24 cellular contexts compared by ENCODE assay signal in the genomic region with DNA sequence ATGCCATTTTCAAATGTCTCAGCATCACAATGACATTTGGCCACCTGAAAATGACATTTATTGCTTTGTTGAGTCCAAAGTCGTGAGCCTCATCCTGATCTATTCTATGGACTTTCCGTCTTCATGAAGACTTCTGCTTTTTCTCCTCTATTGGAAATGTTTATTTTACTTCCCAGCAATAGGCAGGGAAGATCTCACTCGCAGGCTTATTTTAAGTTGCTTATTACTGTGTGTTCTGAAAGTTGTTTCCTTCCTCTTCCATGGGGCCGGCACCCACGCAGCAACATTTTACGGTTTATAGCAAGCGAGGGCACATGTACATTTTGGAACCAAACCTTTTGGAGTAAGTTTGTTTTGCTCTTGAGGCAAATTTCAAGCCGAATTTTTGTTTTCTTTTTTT.
DNase-seq lines count a peak whose midpoint lies in the region; ATAC-seq and TF ChIP-seq lines count a peak whose summit lies in the region.
"Had no signal": no experiment of that assay in that cellular context is flagged by ENCODE, and none has a peak within 500 bp of the region (broad histone marks: within the 10 kb centered on the region; RNA-seq: fewer than 3 reads in every experiment).

No MANE protein-coding gene starts in this region.

- no peak overlapping the region for H3K27ac Mint-ChIP-seq in HFFc6
- H3K27ac Mint-ChIP-seq: activated CD4-positive, alpha-beta T cell treated with anti-CD3 and anti-CD28 coated beads for 36 hours; activated CD8-positive, alpha-beta memory T cell treated with anti-CD3 and anti-CD28 coated beads, Interleukin-2, amount 10 ng/mL, durations not matched to agents 7 days and 5 days; activated naive CD4-positive, alpha-beta T cell treated with anti-CD3 and anti-CD28 coated beads, Interleukin-2, amount 50 U/mL, for 72 hours; GM23338; progenitor cell of endocrine pancreas; stimulated activated naive CD8-positive, alpha-beta T cell treated with anti-CD3 and anti-CD28 coated beads, Interleukin-15, Interleukin-2, amounts not matched to agents 100 ng/mL and 50 ng/mL, for 24 hours; type B pancreatic cell had no signal

- no peak overlapping the region for H3K4me3 Mint-ChIP-seq in HFFc6
- H3K4me3 Mint-ChIP-seq: activated CD4-positive, alpha-beta T cell treated with anti-CD3 and anti-CD28 coated beads for 36 hours; activated CD8-positive, alpha-beta memory T cell treated with anti-CD3 and anti-CD28 coated beads, Interleukin-2, amount 10 ng/mL, durations not matched to agents 7 days and 5 days; GM23338; stimulated activated naive CD8-positive, alpha-beta T cell treated with anti-CD3 and anti-CD28 coated beads, Interleukin-15, Interleukin-2, amounts not matched to agents 100 ng/mL and 50 ng/mL, for 24 hours; type B pancreatic cell had no signal

- DNase-seq in Right ventricle myocardium inferior (ENCODE audit: missing footprints), result no peak
- no peak for DNase-seq in cardiac septum (ENCODE audit: low spot score)
- peak; percentile 43 for DNase-seq in globus pallidus (ENCODE audit: low spot score)
- DNase-seq in pons (ENCODE audit: low spot score), result peak; percentile 63
- no peak for DNase-seq in kidney glomerular epithelial cell (lab: John Stamatoyannopoulos, UW)
- DNase-seq in activated gamma-delta T cell (lab: John Stamatoyannopoulos, UW), result no peak
- DNase-seq in A172 (ENCODE audit: low spot score), result no peak
- no peak for DNase-seq in HFFc6
- DNase-seq: ACHN; activated CD4-positive, alpha-beta T cell treated with anti-CD3 and anti-CD28 coated beads for 36 hours; activated CD8-positive, alpha-beta memory T cell treated with anti-CD3 and anti-CD28 coated beads, Interleukin-2, amount 10 ng/mL, durations not matched to agents 7 days and 5 days; caudate nucleus; dermis blood vessel endothelial cell; NCI-H1417; NCI-H2107; NCI-H510A; spleen; stimulated activated CD4-positive, alpha-beta T cell treated with anti-CD3 and anti-CD28 coated beads, Interleukin-4, amount 100 ng/mL, for 24 hours; SW 1271 had no signal

- peaks cover 32% of the 10 kb centered on the region for H3K4me1 Mint-ChIP-seq in HFFc6 (ENCODE audit: low read depth)

- no peaks in the 10 kb centered on the region for H3K27me3 Mint-ChIP-seq in HFFc6 (ENCODE audit: insufficient read depth)
- H3K27me3 Mint-ChIP-seq: activated CD4-positive, alpha-beta T cell treated with anti-CD3 and anti-CD28 coated beads for 36 hours; activated CD8-positive, alpha-beta memory T cell treated with anti-CD3 and anti-CD28 coated beads, Interleukin-2, amount 10 ng/mL, durations not matched to agents 7 days and 5 days; stimulated activated naive CD8-positive, alpha-beta T cell treated with anti-CD3 and anti-CD28 coated beads, Interleukin-15, Interleukin-2, amounts not matched to agents 100 ng/mL and 50 ng/mL, for 24 hours; type B pancreatic cell had no signal

- peak; percentile 23 for ATAC-seq in Right ventricle myocardium inferior
- ATAC-seq: activated CD4-positive, alpha-beta T cell treated with anti-CD3 and anti-CD28 coated beads for 36 hours; activated CD8-positive, alpha-beta memory T cell treated with anti-CD3 and anti-CD28 coated beads, Interleukin-2, amount 10 ng/mL, durations not matched to agents 7 days and 5 days; activated naive CD4-positive, alpha-beta T cell treated with anti-CD3 and anti-CD28 coated beads, Interleukin-2, amount 50 U/mL, for 72 hours; GM23338 had no signal

- no peak for TF ChIP-seq CTCF in HFFc6 (IDR thresholded peaks at IDR 0.05)

- H3K36me3 Mint-ChIP-seq in HFFc6 (ENCODE audit: low read depth), result peaks cover 4% of the 10 kb centered on the region
- H3K36me3 Mint-ChIP-seq: activated CD8-positive, alpha-beta memory T cell treated with anti-CD3 and anti-CD28 coated beads, Interleukin-2, amount 10 ng/mL, durations not matched to agents 7 days and 5 days; type B pancreatic cell had no signal

- intact Hi-C loops in Right ventricle myocardium inferior (cut with DNase I) (no loop called here), cardiac septum (cut with DNase I) (no loop called here)

- H3K9me3 Mint-ChIP-seq in HFFc6, result no peaks in the 10 kb centered on the region
- H3K9me3 Mint-ChIP-seq: GM23338; stimulated activated naive CD8-positive, alpha-beta T cell treated with anti-CD3 and anti-CD28 coated beads, Interleukin-15, Interleukin-2, amounts not matched to agents 100 ng/mL and 50 ng/mL, for 24 hours had no signal

Comparison
In these comparisons a context has a peak if more than half of its experiments do, and no peak if none do; other contexts are left out.
1. DNase-seq: peak in globus pallidus (single experiment) and pons (single experiment); none in Right ventricle myocardium inferior (single experiment), cardiac septum (single experiment), kidney glomerular epithelial cell (single experiment), activated gamma-delta T cell (single experiment), A172 (single experiment) and HFFc6 (single experiment).